ENCODE assay signal across 31 cellular contexts in genomic region chr9:115326461-115326860, GRCh38.
"Had no signal": no experiment of that assay in that cellular context is flagged by ENCODE, and none has a peak within 500 bp of the region (broad histone marks: within the 10 kb centered on the region; RNA-seq: fewer than 3 reads in every experiment).

No MANE protein-coding gene starts in this region.

- H3K9me3 Mint-ChIP-seq: endodermal cell; mesothelial cell of epicardium; neural progenitor cell; stimulated activated naive CD8-positive, alpha-beta T cell treated with anti-CD3 and anti-CD28 coated beads, Interleukin-15, amount 100 ng/mL, for 72 hours had no signal

- ATAC-seq: heart right ventricle; left cardiac atrium; left lung; lower lobe of right lung; mucosa of descending colon; natural killer cell treated with Interleukin-12 subunit alpha and Interleukin-12 subunit beta and Interleukin-15 and Interleukin-18, amount 100 ng/mL, for 72 hours; sciatic nerve; stimulated activated naive CD8-positive, alpha-beta T cell treated with anti-CD3 and anti-CD28 coated beads, Interleukin-15, amount 100 ng/mL, for 72 hours had no signal

- H3K36me3 ChIP-seq: colonic mucosa, esophagus muscularis mucosa, heart right ventricle, left lung, lower lobe of right lung, neural progenitor cell, prostate gland, right atrium auricular region, suprapubic skin had no signal

- H3K4me1 Mint-ChIP-seq: naive B cell; stimulated activated naive CD8-positive, alpha-beta T cell treated with anti-CD3 and anti-CD28 coated beads, Interleukin-15, amount 100 ng/mL, for 72 hours had no signal

- FAIRE-seq: endothelial cell of umbilical vein, islet of Langerhans had no signal

- H3K27ac ChIP-seq: colonic mucosa, esophagus muscularis mucosa, heart right ventricle, left lung, lower lobe of right lung, neural progenitor cell, prostate gland, right atrium auricular region, suprapubic skin had no signal

- H3K27me3 ChIP-seq: colonic mucosa, esophagus muscularis mucosa, heart right ventricle, left lung, neural progenitor cell, right atrium auricular region, suprapubic skin had no signal

- H3K4me3 ChIP-seq: colonic mucosa, esophagus muscularis mucosa, heart right ventricle, left lung, lower lobe of right lung, mucosa of descending colon, neural progenitor cell, prostate gland, right atrium auricular region, smooth muscle cell, suprapubic skin had no signal

- H3K9me3 ChIP-seq: colonic mucosa, esophagus muscularis mucosa, heart right ventricle, left lung, lower lobe of right lung, mucosa of descending colon, prostate gland, right atrium auricular region, suprapubic skin had no signal

- H3K27me3 Mint-ChIP-seq: dendritic cell treated with granulocyte-macrophage colony-stimulating factor and Interleukin-4, amounts not matched to agents 40 ng/mL and 50 ng/mL, for 4 days; stimulated activated naive CD8-positive, alpha-beta T cell treated with anti-CD3 and anti-CD28 coated beads, Interleukin-15, amount 100 ng/mL, for 72 hours had no signal

- DNase-seq: colonic mucosa; effector CD8-positive, alpha-beta T cell; endodermal cell; foreskin melanocyte; glutamatergic neuron; heart right ventricle; hippocampal formation; left cardiac atrium; left lung; lower lobe of right lung; mucosa of descending colon; naive B cell; stimulated activated CD4-positive, alpha-beta T cell treated with anti-CD3 and anti-CD28 coated beads, Interleukin-12 subunit alpha, Interleukin-12 subunit beta, amount 100 ng/mL, for 4 hours; stimulated activated CD4-positive, alpha-beta T cell treated with anti-CD3 and anti-CD28 coated beads, Interleukin-1b, Interleukin-23, amount 100 ng/mL, for 48 hours; stimulated activated CD4-positive, alpha-beta T cell treated with anti-CD3 and anti-CD28 coated beads, Interleukin-4, amount 100 ng/mL, for 1 hour; stimulated activated CD8-positive, alpha-beta memory T cell treated with anti-CD3 and anti-CD28 coated beads, Interleukin-4, amount 100 ng/mL, for 48 hours; stimulated activated naive CD4-positive, alpha-beta T cell; stimulated activated naive CD8-positive, alpha-beta T cell treated with anti-CD3 and anti-CD28 coated beads, Interleukin-15, amount 100 ng/mL, for 72 hours; trophoblast cell had no signal

- H3K4me1 ChIP-seq: colonic mucosa, left lung, lower lobe of right lung, neural progenitor cell, prostate gland had no signal

- H3K27ac Mint-ChIP-seq: dendritic cell treated with granulocyte-macrophage colony-stimulating factor and Interleukin-4, amounts not matched to agents 40 ng/mL and 50 ng/mL, for 4 days; endodermal cell; mesothelial cell of epicardium; naive B cell; natural killer cell treated with Interleukin-12 subunit alpha and Interleukin-12 subunit beta and Interleukin-15 and Interleukin-18, amount 100 ng/mL, for 72 hours; neural progenitor cell; stimulated activated naive CD8-positive, alpha-beta T cell treated with anti-CD3 and anti-CD28 coated beads, Interleukin-15, amount 100 ng/mL, for 72 hours had no signal

- H3K4me3 Mint-ChIP-seq: dendritic cell treated with granulocyte-macrophage colony-stimulating factor and Interleukin-4, amounts not matched to agents 40 ng/mL and 50 ng/mL, for 4 days; endodermal cell; mesothelial cell of epicardium; naive B cell; natural killer cell treated with Interleukin-12 subunit alpha and Interleukin-12 subunit beta and Interleukin-15 and Interleukin-18, amount 100 ng/mL, for 72 hours; neural progenitor cell; stimulated activated naive CD8-positive, alpha-beta T cell treated with anti-CD3 and anti-CD28 coated beads, Interleukin-15, amount 100 ng/mL, for 72 hours had no signal

- H3K36me3 Mint-ChIP-seq: mesothelial cell of epicardium; naive B cell; natural killer cell treated with Interleukin-12 subunit alpha and Interleukin-12 subunit beta and Interleukin-15 and Interleukin-18, amount 100 ng/mL, for 72 hours; neural progenitor cell had no signal
